7 cellular contexts compared by ENCODE assay signal in genomic region chr11:210803-211180, GRCh38.
DNase-seq lines count a peak whose midpoint lies in the region; ATAC-seq and TF ChIP-seq lines count a peak whose summit lies in the region.
"Had no signal": no experiment of that assay in that cellular context is flagged by ENCODE, and none has a peak within 500 bp of the region (broad histone marks: within the 10 kb centered on the region; RNA-seq: fewer than 3 reads in every experiment).

No MANE protein-coding gene starts in this region.

- H3K9ac ChIP-seq in HUES6 (ENCODE audit: low read length): peak overlapping the region; percentile 91

- H3K9me3 ChIP-seq in HUES6 (ENCODE audit: control insufficient read depth, insufficient read depth, low read depth, low read length): no peaks in the 10 kb centered on the region

- H3K4me3 Mint-ChIP-seq in activated naive CD8-positive, alpha-beta T cell treated with anti-CD3 and anti-CD28 coated beads, Interleukin-2, amount 50 U/mL, for 24 hours: peak overlapping the region; percentile 99
- H3K4me3 Mint-ChIP-seq in nephron progenitor cell: peak overlapping the region; percentile 40

- no peak for ATAC-seq in activated naive CD8-positive, alpha-beta T cell treated with anti-CD3 and anti-CD28 coated beads, Interleukin-2, amount 50 U/mL, for 24 hours
- no peak for ATAC-seq in HG03135 (IDR thresholded peaks at IDR 0.05; ENCODE audit: unreplicated experiment)
- ATAC-seq: esophagus mucosa had no signal

- H3K4me1 Mint-ChIP-seq in activated naive CD8-positive, alpha-beta T cell treated with anti-CD3 and anti-CD28 coated beads, Interleukin-2, amount 50 U/mL, for 24 hours: peaks cover 33% of the 10 kb centered on the region
- H3K4me1 Mint-ChIP-seq in nephron progenitor cell: peaks cover 27% of the 10 kb centered on the region

- peaks cover 53% of the 10 kb centered on the region for H3K36me3 Mint-ChIP-seq in activated naive CD8-positive, alpha-beta T cell treated with anti-CD3 and anti-CD28 coated beads, Interleukin-2, amount 50 U/mL, for 24 hours (ENCODE audit: low read depth)
- H3K36me3 Mint-ChIP-seq in nephron progenitor cell (ENCODE audit: low read depth): peaks cover 23% of the 10 kb centered on the region

- H3K27ac ChIP-seq in HUES6 (ENCODE audit: low read depth, low read length): no peak overlapping the region; the same call in 1 of the 2 replicates

- no peaks in the 10 kb centered on the region for H3K27me3 ChIP-seq in HUES6 (ENCODE audit: control insufficient read depth, insufficient read depth, low read length)

- H3K27me3 Mint-ChIP-seq in activated naive CD8-positive, alpha-beta T cell treated with anti-CD3 and anti-CD28 coated beads, Interleukin-2, amount 50 U/mL, for 24 hours: no peaks in the 10 kb centered on the region
- H3K27me3 Mint-ChIP-seq in nephron progenitor cell (ENCODE audit: low read depth, poor library complexity): no peaks in the 10 kb centered on the region

- peaks cover 16% of the 10 kb centered on the region for H3K4me1 ChIP-seq in HUES6 (ENCODE audit: control insufficient read depth, insufficient read depth, low read length)

- peak overlapping the region; percentile 81 for H3K27ac Mint-ChIP-seq in activated naive CD8-positive, alpha-beta T cell treated with anti-CD3 and anti-CD28 coated beads, Interleukin-2, amount 50 U/mL, for 24 hours
- no peak overlapping the region for H3K27ac Mint-ChIP-seq in nephron progenitor cell

- H3K4me3 ChIP-seq in HUES6 (ENCODE audit: low read depth, low read length): no peak overlapping the region

- H3K36me3 ChIP-seq in HUES6 (ENCODE audit: control insufficient read depth, insufficient read depth, low read length): peaks cover 65% of the 10 kb centered on the region

- no peaks in the 10 kb centered on the region for H3K9me3 Mint-ChIP-seq in activated naive CD8-positive, alpha-beta T cell treated with anti-CD3 and anti-CD28 coated beads, Interleukin-2, amount 50 U/mL, for 24 hours
- no peaks in the 10 kb centered on the region for H3K9me3 Mint-ChIP-seq in nephron progenitor cell

- TF ChIP-seq CTCF in nephron progenitor cell (IDR thresholded peaks at IDR 0.05): no peak

- DNase-seq in activated naive CD8-positive, alpha-beta T cell treated with anti-CD3 and anti-CD28 coated beads, Interleukin-2, amount 50 U/mL, for 24 hours: no peak
- DNase-seq in nephron progenitor cell: no peak
- no peak for DNase-seq in HuH-7 (ENCODE audit: low spot score)
- DNase-seq in NCI-H226: no peak
